ENCODE assay signal across 19 cellular contexts in genomic region chr4:784401-785331, GRCh38. TPM values are rescaled to one million over a fixed set of nuclear protein-coding genes. Genes with fewer than 3 reads are reported as not detected.
DNase-seq lines count a peak whose midpoint lies in the region; TF ChIP-seq lines count a peak whose summit lies in the region.
"Had no signal": no experiment of that assay in that cellular context is flagged by ENCODE, and none has a peak within 500 bp of the region (broad histone marks: within the 10 kb centered on the region; RNA-seq: fewer than 3 reads in every experiment).

No MANE protein-coding gene starts in this region.

- H3K27me3 Mint-ChIP-seq in activated T-cell treated with anti-CD3 and anti-CD28 coated beads, Interleukin-2, amount 50 U/mL, for 24 hours, result peaks cover 31% of the 10 kb centered on the region
- H3K27me3 Mint-ChIP-seq in glutamatergic neuron (ENCODE audit: unreplicated experiment), result peaks cover 30% of the 10 kb centered on the region

- H4K20me1 ChIP-seq in osteoblast (ENCODE audit: insufficient read depth, low read length), result peaks cover 13% of the 10 kb centered on the region

- peaks cover 30% of the 10 kb centered on the region for H3K4me1 Mint-ChIP-seq in activated T-cell treated with anti-CD3 and anti-CD28 coated beads, Interleukin-2, amount 50 U/mL, for 24 hours (ENCODE audit: low read depth)
- peaks cover 30% of the 10 kb centered on the region for H3K4me1 Mint-ChIP-seq in glutamatergic neuron (ENCODE audit: low read depth, unreplicated experiment)

- no peak overlapping the region for H2AFZ ChIP-seq in osteoblast (ENCODE audit: low read length)

- H3K27ac Mint-ChIP-seq in activated T-cell treated with anti-CD3 and anti-CD28 coated beads, Interleukin-2, amount 50 U/mL, for 24 hours, result no peak overlapping the region
- H3K27ac Mint-ChIP-seq in glutamatergic neuron (ENCODE audit: unreplicated experiment), result no peak overlapping the region
- H3K27ac Mint-ChIP-seq: activated CD4-positive, alpha-beta memory T cell treated with anti-CD3 and anti-CD28 coated beads for 36 hours had no signal

- H3K9me3 ChIP-seq in HUES64 (ENCODE audit: insufficient read depth, low read depth, low read length), result no peaks in the 10 kb centered on the region
- H3K9me3 ChIP-seq in osteoblast (ENCODE audit: low read depth, low read length), result no peaks in the 10 kb centered on the region
- H3K9me3 ChIP-seq: A549, MG63, upper lobe of left lung had no signal

- H3K36me3 ChIP-seq in HUES64 (ENCODE audit: insufficient read depth, low read length) (peaks cover 9% of the 10 kb centered on the region), osteoblast (ENCODE audit: insufficient read depth, low read length) (peaks cover 9% of the 10 kb centered on the region)

- no peaks in the 10 kb centered on the region for H3K9me3 Mint-ChIP-seq in activated T-cell treated with anti-CD3 and anti-CD28 coated beads, Interleukin-2, amount 50 U/mL, for 24 hours
- peaks cover 33% of the 10 kb centered on the region for H3K9me3 Mint-ChIP-seq in glutamatergic neuron (ENCODE audit: unreplicated experiment)
- H3K9me3 Mint-ChIP-seq: activated CD4-positive, alpha-beta memory T cell treated with anti-CD3 and anti-CD28 coated beads for 36 hours had no signal

- peak overlapping the region; percentile 6; the same call in 1 of the 2 replicates for H3K4me3 ChIP-seq in HUES64 (ENCODE audit: low read length)
- H3K4me3 ChIP-seq in osteoblast (ENCODE audit: insufficient read depth, low read length), result no peak overlapping the region
- H3K4me3 ChIP-seq: A549, lung, MG63, SK-N-MC had no signal

- DNase-seq in activated T-cell treated with anti-CD3 and anti-CD28 coated beads, Interleukin-2, amount 50 U/mL, for 24 hours, result peak; percentile 35
- DNase-seq in activated T-cell treated with anti-CD3 and anti-CD28 coated beads for 4 hours (no peak), glutamatergic neuron (no peak), osteoblast (ENCODE audit: insufficient read length, low spot score, missing footprints) (peak; percentile 71), NCI-H1105 (lab: John Stamatoyannopoulos, UW) (no peak), UCSD-AML1 (lab: John Stamatoyannopoulos, UW; ENCODE audit: unreplicated experiment) (no peak), globus pallidus (ENCODE audit: low spot score) (no peak)
- DNase-seq: activated CD4-positive, alpha-beta memory T cell treated with anti-CD3 and anti-CD28 coated beads for 36 hours; activated naive CD4-positive, alpha-beta T cell treated with Interleukin-2 at 50 U/mL for 16 hours; effector CD4-positive, alpha-beta T cell; MG63; NCI-H2081 treated with DMSO at 0.1 percent for 48 hours; stimulated activated CD4-positive, alpha-beta T cell treated with anti-CD3 and anti-CD28 coated beads, Interleukin-4, amount 100 ng/mL, for 1 hour had no signal

- peaks cover 16% of the 10 kb centered on the region for H3K36me3 Mint-ChIP-seq in activated T-cell treated with anti-CD3 and anti-CD28 coated beads, Interleukin-2, amount 50 U/mL, for 24 hours (ENCODE audit: low read depth)
- H3K36me3 Mint-ChIP-seq in glutamatergic neuron (ENCODE audit: unreplicated experiment), result peaks cover 3% of the 10 kb centered on the region

- no peak overlapping the region for H3K4me3 Mint-ChIP-seq in activated T-cell treated with anti-CD3 and anti-CD28 coated beads, Interleukin-2, amount 50 U/mL, for 24 hours
- peak overlapping the region; percentile 74 for H3K4me3 Mint-ChIP-seq in glutamatergic neuron (ENCODE audit: unreplicated experiment)
- H3K4me3 Mint-ChIP-seq: activated CD4-positive, alpha-beta memory T cell treated with anti-CD3 and anti-CD28 coated beads for 36 hours had no signal

- H3K79me2 ChIP-seq in osteoblast (ENCODE audit: insufficient read depth, low read length), result peaks cover 20% of the 10 kb centered on the region

- H3K27me3 ChIP-seq in HUES64 (ENCODE audit: insufficient read depth, low read length) (peaks cover 66% of the 10 kb centered on the region), osteoblast (ENCODE audit: insufficient read depth, low read length) (peaks cover 30% of the 10 kb centered on the region)
- H3K27me3 ChIP-seq: MG63 had no signal

- peaks cover 14% of the 10 kb centered on the region; the same call in 1 of the 2 replicates for H3K4me1 ChIP-seq in HUES64 (ENCODE audit: insufficient read depth, low read length)
- H3K4me1 ChIP-seq in osteoblast (ENCODE audit: insufficient read depth, low read length), result peaks cover 14% of the 10 kb centered on the region

- H3K9ac ChIP-seq in HUES64 (ENCODE audit: low read depth, low read length), result no peak overlapping the region

- 56% methylated on average over 57 of the region's 57 CpGs for WGBS in HUES64

- TF ChIP-seq CTCF in glutamatergic neuron (IDR thresholded peaks at IDR 0.05; ENCODE audit: partially characterized antibody, unreplicated experiment) (no peak), osteoblast (IDR thresholded peaks at IDR 0.05; ENCODE audit: extremely low read depth, low read depth, low read length) (no peak)

- H3K4me2 ChIP-seq in osteoblast (ENCODE audit: insufficient read depth, low read length), result no peak overlapping the region
- H3K4me2 ChIP-seq: A549 had no signal

- H3K27ac ChIP-seq in HUES64 (ENCODE audit: low read depth, low read length) (no peak overlapping the region), osteoblast (ENCODE audit: low read depth, low read length) (no peak overlapping the region)
- H3K27ac ChIP-seq: A549, SK-N-MC had no signal

RNA-seq across cellular contexts. Expression of gene CPLX1, which starts 41.3 kb away (rescaled TPM):
- 0.40 TPM for polyA plus RNA-seq in HUES64 (2013, experiment 1 of 2)
- 0.63 TPM for polyA plus RNA-seq in HUES64 (2013, experiment 2 of 2)
- total RNA-seq in glutamatergic neuron (ENCODE audit: unreplicated experiment), result 115 TPM
- total RNA-seq in osteoblast, result not detected in 2 replicates
- total RNA-seq: Daoy had no signal

Comparison
In these comparisons a context has a peak if more than half of its experiments do, and no peak if none do; other contexts are left out.
1. DNase-seq: peak in activated T-cell treated with anti-CD3 and anti-CD28 coated beads, Interleukin-2, amount 50 U/mL, for 24 hours (single experiment) and osteoblast (single experiment); none in activated T-cell treated with anti-CD3 and anti-CD28 coated beads for 4 hours (single experiment), glutamatergic neuron (single experiment), NCI-H1105 (single experiment), UCSD-AML1 (single experiment) and globus pallidus (single experiment).
2. RNA of gene CPLX1, which starts 41.3 kb away (total RNA-seq): 115 TPM in glutamatergic neuron (single experiment); not detected in osteoblast; every median in the first group is over 100 times any median in the second.